ENCODE assay signal across 8 cellular contexts in the genomic region with DNA sequence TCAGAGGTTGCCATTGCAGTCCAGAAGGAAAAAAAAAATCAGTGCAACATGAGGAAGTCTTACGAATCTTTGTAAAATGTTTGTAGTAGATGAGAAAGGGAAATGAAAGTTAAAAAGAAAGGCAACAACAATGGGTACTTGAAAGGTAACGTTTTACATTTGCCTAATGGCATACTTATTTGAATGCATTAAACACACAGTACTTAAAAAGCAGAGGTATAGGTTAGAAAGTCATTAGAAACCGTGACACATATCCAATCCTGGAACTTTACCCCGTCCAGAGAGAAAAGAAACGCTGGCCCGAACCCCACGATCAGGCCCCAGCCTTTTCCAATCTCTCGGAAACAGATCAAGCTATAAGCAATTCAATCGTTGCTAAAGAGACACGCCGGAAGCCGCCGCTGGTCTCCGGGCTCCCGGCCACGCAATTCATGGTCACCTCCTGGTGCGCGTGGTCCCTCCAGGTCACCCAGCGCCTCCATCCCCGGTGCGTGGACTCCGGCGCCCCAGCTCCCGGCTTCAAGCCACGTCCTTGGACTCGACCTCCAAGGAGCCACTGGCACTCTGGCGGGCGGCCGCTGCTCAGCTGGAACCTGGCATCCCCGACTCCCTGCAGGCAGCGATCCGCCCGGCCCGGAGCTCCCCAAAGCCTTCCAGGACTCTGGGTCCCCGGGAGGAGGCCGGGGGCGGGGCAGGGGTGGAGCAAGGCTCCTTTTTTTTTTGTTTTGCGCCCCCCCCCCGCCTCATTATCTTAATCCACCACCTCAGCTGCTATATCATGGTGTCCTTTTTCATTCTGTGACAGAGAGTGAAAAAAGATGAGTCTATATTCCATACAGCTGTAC. TPM values are rescaled to one million over a fixed set of nuclear protein-coding genes. Genes with fewer than 3 reads are reported as not detected.
DNase-seq lines count a peak whose midpoint lies in the region; ATAC-seq and FAIRE-seq lines count a peak whose summit lies in the region.

SLC18B1 (minus strand) TSS at position 663 of the 845 bp plus-strand sequence; CDS start at position 482, 181 bp downstream.

- H3K4me3 Mint-ChIP-seq in stimulated activated naive CD8-positive, alpha-beta T cell treated with anti-CD3 and anti-CD28 coated beads, Interleukin-15, Interleukin-2, amounts not matched to agents 100 ng/mL and 50 ng/mL, for 24 hours = no peak within 1 kb of the TSS

- H3K4me1 Mint-ChIP-seq in stimulated activated naive CD8-positive, alpha-beta T cell treated with anti-CD3 and anti-CD28 coated beads, Interleukin-15, Interleukin-2, amounts not matched to agents 100 ng/mL and 50 ng/mL, for 24 hours (ENCODE audit: low read depth) = peaks cover 43% of the 10 kb centered on the region

- FAIRE-seq in endometrium (lab: Jason Lieb, UNC) = peak; percentile 12

- ATAC-seq in HG02588 (IDR thresholded peaks at IDR 0.05; ENCODE audit: unreplicated experiment) = peak; percentile 41

- no peaks in the 10 kb centered on the region for H3K9me3 Mint-ChIP-seq in stimulated activated naive CD8-positive, alpha-beta T cell treated with anti-CD3 and anti-CD28 coated beads, Interleukin-15, Interleukin-2, amounts not matched to agents 100 ng/mL and 50 ng/mL, for 24 hours

- DNase-seq in NCI-H2081 (lab: John Stamatoyannopoulos, UW) (peak; percentile 51 to 52), NCI-H2081 treated with DMSO at 0.1 percent for 48 hours (lab: John Stamatoyannopoulos, UW) (no peak), NCI-H1105 treated with DMSO at 0.1 percent for 48 hours (lab: John Stamatoyannopoulos, UW) (peak; percentile 56), mesenteric fat pad (ENCODE audit: low spot score) (peak; percentile 92)
- DNase-seq in activated CD8-positive, alpha-beta memory T cell treated with anti-CD3 and anti-CD28 coated beads, Interleukin-2, amount 50 U/mL, for 4 hours = peak; percentile 61

- H3K36me3 Mint-ChIP-seq in stimulated activated naive CD8-positive, alpha-beta T cell treated with anti-CD3 and anti-CD28 coated beads, Interleukin-15, Interleukin-2, amounts not matched to agents 100 ng/mL and 50 ng/mL, for 24 hours (ENCODE audit: low read depth) = peaks cover 21% of the 10 kb centered on the region

- peak within 1 kb of the TSS; percentile 73 for H3K27ac Mint-ChIP-seq in stimulated activated naive CD8-positive, alpha-beta T cell treated with anti-CD3 and anti-CD28 coated beads, Interleukin-15, Interleukin-2, amounts not matched to agents 100 ng/mL and 50 ng/mL, for 24 hours

- H3K27me3 Mint-ChIP-seq in stimulated activated naive CD8-positive, alpha-beta T cell treated with anti-CD3 and anti-CD28 coated beads, Interleukin-15, Interleukin-2, amounts not matched to agents 100 ng/mL and 50 ng/mL, for 24 hours = no peaks in the 10 kb centered on the region

RNA-seq across cellular contexts. Expression of gene SLC18B1, which starts in this region (rescaled TPM):
- total RNA-seq in mesenteric fat pad = 17.8 TPM
